ENCODE assay signal across 8 cellular contexts in the genomic region with DNA sequence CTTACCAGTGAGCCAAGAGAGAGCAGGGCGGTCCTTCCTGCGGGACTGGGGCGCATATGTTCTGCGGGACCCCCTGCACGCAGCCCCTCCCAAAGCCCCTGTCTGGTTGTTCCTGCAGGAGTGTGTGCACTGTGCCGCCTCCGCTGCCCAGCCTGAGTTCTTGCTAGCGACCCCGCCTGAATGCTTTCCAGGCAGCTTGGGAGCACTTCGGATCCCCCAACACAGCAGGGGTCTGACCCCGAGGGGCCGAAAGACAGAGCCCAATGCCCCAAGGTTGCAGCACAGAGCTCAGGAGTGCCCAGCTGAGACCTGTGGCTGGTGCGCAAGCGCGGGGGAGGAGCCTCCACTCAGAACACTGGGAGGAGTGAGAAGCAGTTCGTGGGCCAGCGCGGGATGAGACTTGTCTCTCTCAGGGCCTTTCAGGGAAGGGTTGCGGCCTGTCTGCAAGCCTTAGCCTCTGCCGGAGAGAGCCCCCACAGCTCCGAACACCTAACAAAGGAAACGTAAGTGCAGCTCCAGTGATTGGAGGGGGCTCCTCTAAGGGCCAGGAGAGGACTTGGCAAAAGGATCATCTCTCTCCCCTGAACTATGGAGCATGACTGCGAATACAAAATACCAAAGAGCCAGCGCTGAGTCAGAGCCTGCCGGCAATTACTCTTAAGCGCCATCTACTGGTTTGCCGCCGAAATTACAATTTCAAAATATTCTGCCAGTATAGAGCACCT. TPM values are rescaled to one million over a fixed set of nuclear protein-coding genes. Genes with fewer than 3 reads are reported as not detected.
DNase-seq lines count a peak whose midpoint lies in the region; ATAC-seq, FAIRE-seq and TF ChIP-seq lines count a peak whose summit lies in the region.

No MANE protein-coding gene starts in this region.

- CTCF ChIA-PET in WTC11 (lab: Charles Lee): interaction anchor here (0.5 to 1.4 kb wide), 18 partner anchors 9 to 364 kb away, joined by 3 to 15 read pairs (median 4); a partner anchor contains a TSS

- peak overlapping the region; percentile 85 for H3K27ac Mint-ChIP-seq in WTC11

- POLR2A ChIA-PET in WTC11 (lab: Charles Lee): interaction anchor here (0.9 to 2.1 kb wide), 3 partner anchors 48 to 229 kb away, joined by 3 to 12 read pairs (median 9); a partner anchor contains a TSS

- H3K4me3 Mint-ChIP-seq in WTC11: peak overlapping the region; percentile 88

- peak; percentile 89 for DNase-seq in AG08396 (ENCODE audit: low spot score)
- peak; percentile 93 for DNase-seq in NCI-H2196 treated with DMSO at 0.1 percent for 48 hours (lab: John Stamatoyannopoulos, UW; ENCODE audit: unreplicated experiment)
- DNase-seq in WTC11 (ENCODE audit: low spot score): peak; percentile 83
- DNase-seq in central memory CD4-positive, alpha-beta T cell: peak; percentile 88
- peak; percentile 85 for DNase-seq in stimulated activated CD4-positive, alpha-beta T cell treated with anti-CD3 and anti-CD28 coated beads, Interleukin-12 subunit alpha, Interleukin-12 subunit beta, amount 100 ng/mL, for 4 hours

- ATAC-seq in GM18873 (IDR thresholded peaks at IDR 0.05; ENCODE audit: low FRiP score, unreplicated experiment) (peak; percentile 90), HG03139 (IDR thresholded peaks at IDR 0.05; ENCODE audit: unreplicated experiment) (peak; percentile 92), WTC11 (peak; percentile 93)

- TF ChIP-seq CTCF in WTC11 (IDR thresholded peaks at IDR 0.05): peak; percentile 81

- no peaks in the 10 kb centered on the region; the same call in 1 of the 2 replicates for H3K27me3 Mint-ChIP-seq in WTC11 (ENCODE audit: low read depth)

- peaks cover 6% of the 10 kb centered on the region for H3K9me3 Mint-ChIP-seq in WTC11

- FAIRE-seq in islet of Langerhans (lab: Jason Lieb, UNC): peak; percentile 64

- peaks cover 6% of the 10 kb centered on the region for H3K4me1 Mint-ChIP-seq in WTC11

- H3K36me3 Mint-ChIP-seq in WTC11: no peaks in the 10 kb centered on the region

TF ChIP-seq in WTC11, 78 proteins besides CTCF, POLR2A, EP300 and RAD21:
- TF ChIP-seq, protein P1, sequence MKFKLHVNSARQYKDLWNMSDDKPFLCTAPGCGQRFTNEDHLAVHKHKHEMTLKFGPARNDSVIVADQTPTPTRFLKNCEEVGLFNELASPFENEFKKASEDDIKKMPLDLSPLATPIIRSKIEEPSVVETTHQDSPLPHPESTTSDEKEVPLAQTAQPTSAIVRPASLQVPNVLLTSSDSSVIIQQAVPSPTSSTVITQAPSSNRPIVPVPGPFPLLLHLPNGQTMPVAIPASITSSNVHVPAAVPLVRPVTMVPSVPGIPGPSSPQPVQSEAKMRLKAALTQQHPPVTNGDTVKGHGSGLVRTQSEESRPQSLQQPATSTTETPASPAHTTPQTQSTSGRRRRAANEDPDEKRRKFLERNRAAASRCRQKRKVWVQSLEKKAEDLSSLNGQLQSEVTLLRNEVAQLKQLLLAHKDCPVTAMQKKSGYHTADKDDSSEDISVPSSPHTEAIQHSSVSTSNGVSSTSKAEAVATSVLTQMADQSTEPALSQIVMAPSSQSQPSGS (CRISPR knock-in tag; IDR thresholded peaks at IDR 0.05; ENCODE audit: borderline replicate concordance, low read depth): no peak
- TF ChIP-seq ZNF416 (CRISPR knock-in tag; IDR thresholded peaks at IDR 0.05): no peak
- TF ChIP-seq, protein P2, sequence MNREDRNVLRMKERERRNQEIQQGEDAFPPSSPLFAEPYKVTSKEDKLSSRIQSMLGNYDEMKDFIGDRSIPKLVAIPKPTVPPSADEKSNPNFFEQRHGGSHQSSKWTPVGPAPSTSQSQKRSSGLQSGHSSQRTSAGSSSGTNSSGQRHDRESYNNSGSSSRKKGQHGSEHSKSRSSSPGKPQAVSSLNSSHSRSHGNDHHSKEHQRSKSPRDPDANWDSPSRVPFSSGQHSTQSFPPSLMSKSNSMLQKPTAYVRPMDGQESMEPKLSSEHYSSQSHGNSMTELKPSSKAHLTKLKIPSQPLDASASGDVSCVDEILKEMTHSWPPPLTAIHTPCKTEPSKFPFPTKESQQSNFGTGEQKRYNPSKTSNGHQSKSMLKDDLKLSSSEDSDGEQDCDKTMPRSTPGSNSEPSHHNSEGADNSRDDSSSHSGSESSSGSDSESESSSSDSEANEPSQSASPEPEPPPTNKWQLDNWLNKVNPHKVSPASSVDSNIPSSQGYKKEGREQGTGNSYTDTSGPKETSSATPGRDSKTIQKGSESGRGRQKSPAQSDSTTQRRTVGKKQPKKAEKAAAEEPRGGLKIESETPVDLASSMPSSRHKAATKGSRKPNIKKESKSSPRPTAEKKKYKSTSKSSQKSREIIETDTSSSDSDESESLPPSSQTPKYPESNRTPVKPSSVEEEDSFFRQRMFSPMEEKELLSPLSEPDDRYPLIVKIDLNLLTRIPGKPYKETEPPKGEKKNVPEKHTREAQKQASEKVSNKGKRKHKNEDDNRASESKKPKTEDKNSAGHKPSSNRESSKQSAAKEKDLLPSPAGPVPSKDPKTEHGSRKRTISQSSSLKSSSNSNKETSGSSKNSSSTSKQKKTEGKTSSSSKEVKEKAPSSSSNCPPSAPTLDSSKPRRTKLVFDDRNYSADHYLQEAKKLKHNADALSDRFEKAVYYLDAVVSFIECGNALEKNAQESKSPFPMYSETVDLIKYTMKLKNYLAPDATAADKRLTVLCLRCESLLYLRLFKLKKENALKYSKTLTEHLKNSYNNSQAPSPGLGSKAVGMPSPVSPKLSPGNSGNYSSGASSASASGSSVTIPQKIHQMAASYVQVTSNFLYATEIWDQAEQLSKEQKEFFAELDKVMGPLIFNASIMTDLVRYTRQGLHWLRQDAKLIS (CRISPR knock-in tag; IDR thresholded peaks at IDR 0.05; ENCODE audit: borderline replicate concordance): peak; percentile 80; the same call in 1 of the 2 replicates
- 0 out of 2 replicates have a peak, but pooled peaks have one; percentile 55 for TF ChIP-seq JUN (CRISPR knock-in tag; IDR thresholded peaks at IDR 0.05)
- peak; percentile 50; the same call in 1 of the 2 replicates for TF ChIP-seq SP1 (CRISPR knock-in tag; conservative IDR thresholded peaks at IDR 0.05)
- TF ChIP-seq, protein P3, sequence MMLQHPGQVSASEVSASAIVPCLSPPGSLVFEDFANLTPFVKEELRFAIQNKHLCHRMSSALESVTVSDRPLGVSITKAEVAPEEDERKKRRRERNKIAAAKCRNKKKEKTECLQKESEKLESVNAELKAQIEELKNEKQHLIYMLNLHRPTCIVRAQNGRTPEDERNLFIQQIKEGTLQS (CRISPR knock-in tag; conservative IDR thresholded peaks at IDR 0.05): no peak
- TF ChIP-seq, protein P4, sequence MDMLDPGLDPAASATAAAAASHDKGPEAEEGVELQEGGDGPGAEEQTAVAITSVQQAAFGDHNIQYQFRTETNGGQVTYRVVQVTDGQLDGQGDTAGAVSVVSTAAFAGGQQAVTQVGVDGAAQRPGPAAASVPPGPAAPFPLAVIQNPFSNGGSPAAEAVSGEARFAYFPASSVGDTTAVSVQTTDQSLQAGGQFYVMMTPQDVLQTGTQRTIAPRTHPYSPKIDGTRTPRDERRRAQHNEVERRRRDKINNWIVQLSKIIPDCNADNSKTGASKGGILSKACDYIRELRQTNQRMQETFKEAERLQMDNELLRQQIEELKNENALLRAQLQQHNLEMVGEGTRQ (CRISPR knock-in tag; IDR thresholded peaks at IDR 0.05): no peak; the same call in 1 of the 2 replicates
- TF ChIP-seq TP53 (CRISPR knock-in tag; IDR thresholded peaks at IDR 0.05): peak; percentile 23; the same call in 1 of the 2 replicates
- TF ChIP-seq NFE2L1 (CRISPR knock-in tag; IDR thresholded peaks at IDR 0.05): peak; percentile 86
- TF ChIP-seq ZNF219 (CRISPR knock-in tag; IDR thresholded peaks at IDR 0.05; ENCODE audit: borderline replicate concordance): 0 out of 2 replicates have a peak, but pooled peaks have one; percentile 33
- 0 out of 2 replicates have a peak, but pooled peaks have one; percentile 49 for TF ChIP-seq GABPB1 (CRISPR knock-in tag; IDR thresholded peaks at IDR 0.05)
- TF ChIP-seq, protein P5, sequence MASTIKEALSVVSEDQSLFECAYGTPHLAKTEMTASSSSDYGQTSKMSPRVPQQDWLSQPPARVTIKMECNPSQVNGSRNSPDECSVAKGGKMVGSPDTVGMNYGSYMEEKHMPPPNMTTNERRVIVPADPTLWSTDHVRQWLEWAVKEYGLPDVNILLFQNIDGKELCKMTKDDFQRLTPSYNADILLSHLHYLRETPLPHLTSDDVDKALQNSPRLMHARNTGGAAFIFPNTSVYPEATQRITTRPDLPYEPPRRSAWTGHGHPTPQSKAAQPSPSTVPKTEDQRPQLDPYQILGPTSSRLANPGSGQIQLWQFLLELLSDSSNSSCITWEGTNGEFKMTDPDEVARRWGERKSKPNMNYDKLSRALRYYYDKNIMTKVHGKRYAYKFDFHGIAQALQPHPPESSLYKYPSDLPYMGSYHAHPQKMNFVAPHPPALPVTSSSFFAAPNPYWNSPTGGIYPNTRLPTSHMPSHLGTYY (CRISPR knock-in tag; IDR thresholded peaks at IDR 0.05): no peak
- TF ChIP-seq SMAD4 (CRISPR knock-in tag; IDR thresholded peaks at IDR 0.05): 0 out of 2 replicates have a peak, but pooled peaks have one; percentile 12
- TF ChIP-seq ZNF263 (CRISPR knock-in tag; IDR thresholded peaks at IDR 0.05; ENCODE audit: low read depth): peak; percentile 80
- TF ChIP-seq TEAD1 (CRISPR knock-in tag; IDR thresholded peaks at IDR 0.05): peak; percentile 70; the same call in 1 of the 2 replicates
- TF ChIP-seq NR3C1 (CRISPR knock-in tag; conservative IDR thresholded peaks at IDR 0.05; ENCODE audit: low read depth): no peak
- TF ChIP-seq, protein P6, sequence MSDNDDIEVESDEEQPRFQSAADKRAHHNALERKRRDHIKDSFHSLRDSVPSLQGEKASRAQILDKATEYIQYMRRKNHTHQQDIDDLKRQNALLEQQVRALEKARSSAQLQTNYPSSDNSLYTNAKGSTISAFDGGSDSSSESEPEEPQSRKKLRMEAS (CRISPR knock-in tag; IDR thresholded peaks at IDR 0.05): peak; percentile 50

RNA-seq across cellular contexts. Expression of a gene that starts 50.5 kb away (rescaled TPM):
- 44.3 to 49.0 TPM (median 45.2 TPM) in 3 replicates for total RNA-seq in WTC11 (2021)

Comparison
In these comparisons a context has a peak if more than half of its experiments do, and no peak if none do; other contexts are left out.
1. Peak in every context shown above with its lines: DNase-seq and ATAC-seq.